1 cellular context compared by ENCODE assay signal in the genomic region with DNA sequence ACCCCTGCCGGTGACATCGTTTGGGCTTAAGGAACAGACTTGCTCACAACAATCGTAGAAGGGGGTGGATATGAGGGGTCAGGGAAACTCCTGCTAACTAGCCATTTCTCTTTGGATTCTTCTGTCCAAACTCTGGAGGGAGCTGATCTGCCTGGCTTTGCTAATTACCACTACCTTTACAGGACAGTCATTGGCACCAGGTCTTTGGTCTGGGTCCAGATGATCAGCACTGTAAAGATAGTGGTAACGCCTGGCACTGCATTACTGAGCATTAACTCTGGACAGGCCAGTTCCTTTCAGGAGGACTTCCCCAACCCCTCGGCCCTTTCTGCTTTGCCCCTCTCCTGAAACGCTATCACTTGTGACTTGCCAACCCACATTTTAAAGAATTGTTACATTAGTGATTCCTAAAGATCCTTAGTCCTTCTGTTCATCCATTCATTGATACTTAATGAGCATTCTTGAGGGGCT.
TF ChIP-seq lines count a peak whose summit lies in the region.

No MANE protein-coding gene starts in this region.

TF ChIP-seq in SK-N-SH, 30 proteins besides CTCF, POLR2A, EP300 and RAD21 (continued from another document):
- TF ChIP-seq NRF1 (IDR thresholded peaks at IDR 0.05; ENCODE audit: low read depth, low read length) (no peak), POLR2AphosphoS5 (IDR thresholded peaks at IDR 0.05; ENCODE audit: low read depth, low read length) (no peak)
- TF ChIP-seq, protein P1, sequence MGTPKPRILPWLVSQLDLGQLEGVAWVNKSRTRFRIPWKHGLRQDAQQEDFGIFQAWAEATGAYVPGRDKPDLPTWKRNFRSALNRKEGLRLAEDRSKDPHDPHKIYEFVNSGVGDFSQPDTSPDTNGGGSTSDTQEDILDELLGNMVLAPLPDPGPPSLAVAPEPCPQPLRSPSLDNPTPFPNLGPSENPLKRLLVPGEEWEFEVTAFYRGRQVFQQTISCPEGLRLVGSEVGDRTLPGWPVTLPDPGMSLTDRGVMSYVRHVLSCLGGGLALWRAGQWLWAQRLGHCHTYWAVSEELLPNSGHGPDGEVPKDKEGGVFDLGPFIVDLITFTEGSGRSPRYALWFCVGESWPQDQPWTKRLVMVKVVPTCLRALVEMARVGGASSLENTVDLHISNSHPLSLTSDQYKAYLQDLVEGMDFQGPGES (IDR thresholded peaks at IDR 0.05; ENCODE audit: low read depth, low read length), result no peak
- TF ChIP-seq, protein P2, sequence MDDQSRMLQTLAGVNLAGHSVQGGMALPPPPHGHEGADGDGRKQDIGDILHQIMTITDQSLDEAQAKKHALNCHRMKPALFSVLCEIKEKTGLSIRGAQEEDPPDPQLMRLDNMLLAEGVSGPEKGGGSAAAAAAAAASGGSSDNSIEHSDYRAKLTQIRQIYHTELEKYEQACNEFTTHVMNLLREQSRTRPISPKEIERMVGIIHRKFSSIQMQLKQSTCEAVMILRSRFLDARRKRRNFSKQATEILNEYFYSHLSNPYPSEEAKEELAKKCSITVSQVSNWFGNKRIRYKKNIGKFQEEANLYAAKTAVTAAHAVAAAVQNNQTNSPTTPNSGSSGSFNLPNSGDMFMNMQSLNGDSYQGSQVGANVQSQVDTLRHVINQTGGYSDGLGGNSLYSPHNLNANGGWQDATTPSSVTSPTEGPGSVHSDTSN (IDR thresholded peaks at IDR 0.05), result no peak
